1 cellular context compared by ENCODE assay signal in genomic region chr11:119754199-119754598, GRCh38.
TF ChIP-seq lines count a peak whose summit lies in the region.

No MANE protein-coding gene starts in this region.

TF ChIP-seq in H1, 55 proteins besides CTCF, POLR2A, EP300 and RAD21:
- TF ChIP-seq SIX5 (IDR thresholded peaks at IDR 0.05; ENCODE audit: low read depth, low read length) (no peak), CBX8 (IDR thresholded peaks at IDR 0.05; ENCODE audit: borderline replicate concordance, low read depth, low read length) (no peak), YY1 (IDR thresholded peaks at IDR 0.05; ENCODE audit: low read depth, low read length) (no peak), PHF8 (conservative IDR thresholded peaks at IDR 0.05; ENCODE audit: low read depth, low read length) (no peak), POLR2AphosphoS5 (IDR thresholded peaks at IDR 0.05; ENCODE audit: low read depth, low read length) (no peak), KDM5A (IDR thresholded peaks at IDR 0.05; ENCODE audit: low read length) (no peak)
